In genomic region chr6:123655520-123656306, GRCh38 we compare ENCODE assay signal across 10 cellular contexts. TPM values are rescaled to one million over a fixed set of nuclear protein-coding genes. Genes with fewer than 3 reads are reported as not detected.
DNase-seq lines count a peak whose midpoint lies in the region; ATAC-seq lines count a peak whose summit lies in the region.
"Had no signal": no experiment of that assay in that cellular context is flagged by ENCODE, and none has a peak within 500 bp of the region (broad histone marks: within the 10 kb centered on the region; RNA-seq: fewer than 3 reads in every experiment).

No MANE protein-coding gene starts in this region.

- H3K4me3 ChIP-seq in SJSA1 (peak overlapping the region; percentile 1; the same call in 1 of the 2 replicates), neuron (ENCODE audit: low read length) (no peak overlapping the region), H7 (ENCODE audit: insufficient read depth, low read depth, low read length) (no peak overlapping the region)

- H3K27ac ChIP-seq in SJSA1: no peak overlapping the region
- H3K27ac ChIP-seq in substantia nigra (ENCODE audit: low read depth, low read length, poor library complexity, severe bottlenecking): no peak overlapping the region

- H3K9me3 ChIP-seq in SJSA1 (replicated peaks) (no peaks in the 10 kb centered on the region), neuron (ENCODE audit: low read length) (no peaks in the 10 kb centered on the region)

- H3K36me3 ChIP-seq in SJSA1 (no peaks in the 10 kb centered on the region), neuron (ENCODE audit: insufficient read depth, low read length) (no peaks in the 10 kb centered on the region), H7 (replicated peaks; ENCODE audit: control insufficient read depth, insufficient read depth, low read length) (no peaks in the 10 kb centered on the region)

- peak; percentile 27 for DNase-seq in SKM-1 treated with dmso at 0.1 percent for 144 hours (lab: John Stamatoyannopoulos, UW; ENCODE audit: unreplicated experiment)
- DNase-seq in SKM-1 (lab: John Stamatoyannopoulos, UW; ENCODE audit: unreplicated experiment): no peak
- DNase-seq in SJSA1 (ENCODE audit: low read depth in 1 of 2, low spot score in 2 of 2): peak in 1 of 2 experiments; percentile 6
- no peak for DNase-seq in H7
- DNase-seq in substantia nigra (lab: John Stamatoyannopoulos, UW): no peak

- H2AFZ ChIP-seq in neuron (ENCODE audit: low read depth, low read length): peak overlapping the region; percentile 67

- ATAC-seq in HG02943 (IDR thresholded peaks at IDR 0.05; ENCODE audit: low read depth, unreplicated experiment): peak; percentile 87
- ATAC-seq in esophagus mucosa: no peak

- H3K4me1 ChIP-seq in SJSA1 (replicated peaks) (no peaks in the 10 kb centered on the region), neuron (ENCODE audit: insufficient read depth, low read length) (peaks cover 12% of the 10 kb centered on the region)

- H3K27me3 ChIP-seq in SJSA1 (replicated peaks): no peaks in the 10 kb centered on the region; the same call in none of the 2 replicates
- no peaks in the 10 kb centered on the region for H3K27me3 ChIP-seq in neuron (ENCODE audit: insufficient read depth, low read length)
- H3K27me3 ChIP-seq in H7 (ENCODE audit: control insufficient read depth, insufficient read depth, low read length): no peaks in the 10 kb centered on the region

RNA-seq across cellular contexts. Expression of gene TRDN, which starts 19.0 kb away (rescaled TPM):
- not detected in 2 replicates for total RNA-seq in SJSA1 (2014; rRNA removed; shearing (Covaris generic))
- not detected for total RNA-seq in esophagus mucosa
- total RNA-seq in H7 (2014; rRNA removed; shearing (Covaris generic)): 2.7 and 3.4 TPM in 2 replicates
- total RNA-seq: activated CD8-positive, alpha-beta memory T cell treated with anti-CD3 and anti-CD28 coated beads for 36 hours; pulmonary artery endothelial cell had no signal
